In genomic region chr6:5398530-5398929, GRCh38 we compare ENCODE assay signal across 8 cellular contexts.
DNase-seq lines count a peak whose midpoint lies in the region; ATAC-seq and TF ChIP-seq lines count a peak whose summit lies in the region.

No MANE protein-coding gene starts in this region.

- in situ Hi-C loops in GM13977 (cut with MboI; ENCODE audit: low pct_unique_long_range_greater_than_20kb, low sequenced_read_pairs, unreplicated experiment) = no loop called here

- peaks cover 2% of the 10 kb centered on the region for H3K4me1 Mint-ChIP-seq in activated B cell treated with CpG ODN at 0.5 μM for 24 hours
- H3K4me1 Mint-ChIP-seq in activated T-helper 1 cell treated with anti-CD3 and anti-CD28 coated beads, Interleukin-12 subunit alpha, Interleukin-12 subunit beta, Interleukin-2, Interleukin-4 antibody, amounts not matched to agents 30 ng/mL and 10 ng/mL and 1 ng/mL, durations not matched to agents 14 hours and 24 hours and 36 hours (ENCODE audit: low read depth) = no peaks in the 10 kb centered on the region

- DNase-seq in CD1c-positive myeloid dendritic cell (ENCODE audit: extremely low spot score) (peak; percentile 49), GM13977 (ENCODE audit: low spot score) (peak; percentile 26), NCI-H1694 (lab: John Stamatoyannopoulos, UW) (peak; percentile 67), activated B cell treated with CpG ODN at 0.5 μM for 24 hours (no peak), hepatic stellate cell (ENCODE audit: low spot score) (peak; percentile 14), upper lobe of right lung (no peak), NCI-H774 (lab: John Stamatoyannopoulos, UW) (no peak)
- no peak for DNase-seq in activated T-helper 1 cell treated with anti-CD3 and anti-CD28 coated beads, Interleukin-12 subunit alpha, Interleukin-12 subunit beta, Interleukin-2, Interleukin-4 antibody, amounts not matched to agents 30 ng/mL and 10 ng/mL and 1 ng/mL, durations not matched to agents 14 hours and 24 hours and 36 hours (ENCODE audit: low spot score)

- H3K27me3 Mint-ChIP-seq in activated B cell treated with CpG ODN at 0.5 μM for 24 hours = no peaks in the 10 kb centered on the region
- H3K27me3 Mint-ChIP-seq in activated T-helper 1 cell treated with anti-CD3 and anti-CD28 coated beads, Interleukin-12 subunit alpha, Interleukin-12 subunit beta, Interleukin-2, Interleukin-4 antibody, amounts not matched to agents 30 ng/mL and 10 ng/mL and 1 ng/mL, durations not matched to agents 14 hours and 24 hours and 36 hours (ENCODE audit: insufficient read depth) = no peaks in the 10 kb centered on the region

- no peaks in the 10 kb centered on the region for H3K36me3 ChIP-seq in upper lobe of right lung

- no peak overlapping the region for H3K27ac ChIP-seq in upper lobe of right lung

- peaks cover 2% of the 10 kb centered on the region for H3K36me3 Mint-ChIP-seq in activated B cell treated with CpG ODN at 0.5 μM for 24 hours (ENCODE audit: low read depth)
- H3K36me3 Mint-ChIP-seq in activated T-helper 1 cell treated with anti-CD3 and anti-CD28 coated beads, Interleukin-12 subunit alpha, Interleukin-12 subunit beta, Interleukin-2, Interleukin-4 antibody, amounts not matched to agents 30 ng/mL and 10 ng/mL and 1 ng/mL, durations not matched to agents 14 hours and 24 hours and 36 hours (ENCODE audit: low read depth) = no peaks in the 10 kb centered on the region

- H3K27me3 ChIP-seq in upper lobe of right lung = no peaks in the 10 kb centered on the region

- peaks cover 5% of the 10 kb centered on the region for H3K9me3 Mint-ChIP-seq in activated B cell treated with CpG ODN at 0.5 μM for 24 hours
- no peaks in the 10 kb centered on the region for H3K9me3 Mint-ChIP-seq in activated T-helper 1 cell treated with anti-CD3 and anti-CD28 coated beads, Interleukin-12 subunit alpha, Interleukin-12 subunit beta, Interleukin-2, Interleukin-4 antibody, amounts not matched to agents 30 ng/mL and 10 ng/mL and 1 ng/mL, durations not matched to agents 14 hours and 24 hours and 36 hours

- no peaks in the 10 kb centered on the region for H3K4me1 ChIP-seq in upper lobe of right lung

- H3K27ac Mint-ChIP-seq in activated B cell treated with CpG ODN at 0.5 μM for 24 hours = no peak overlapping the region
- H3K27ac Mint-ChIP-seq in activated T-helper 1 cell treated with anti-CD3 and anti-CD28 coated beads, Interleukin-12 subunit alpha, Interleukin-12 subunit beta, Interleukin-2, Interleukin-4 antibody, amounts not matched to agents 30 ng/mL and 10 ng/mL and 1 ng/mL, durations not matched to agents 14 hours and 24 hours and 36 hours = no peak overlapping the region

- TF ChIP-seq CTCF in GM13977 (IDR thresholded peaks at IDR 0.05; ENCODE audit: extremely low read depth, insufficient read depth, missing control alignments) = peak; percentile 59
- no peak for TF ChIP-seq CTCF in activated B cell treated with CpG ODN at 0.5 μM for 24 hours (IDR thresholded peaks at IDR 0.05)
- TF ChIP-seq CTCF in upper lobe of right lung (IDR thresholded peaks at IDR 0.05) = peak; percentile 53

- no peaks in the 10 kb centered on the region for H3K9me3 ChIP-seq in upper lobe of right lung

- POLR2A ChIA-PET in activated B cell treated with CpG ODN at 0.5 μM for 24 hours (lab: Charles Lee) = no interaction called here

- intact Hi-C loops in activated B cell treated with CpG ODN at 0.5 μM for 24 hours (cut with micrococcal nuclease) (loop anchor here (1.0 to 2.0 kb wide), 5 partner anchors 95 to 341 kb away; partner anchors contain the start of genes FARS2 and LYRM4), upper lobe of right lung (cut with DNase I) (no loop called here)
- intact Hi-C loops in activated T-helper 1 cell treated with anti-CD3 and anti-CD28 coated beads, Interleukin-12 subunit alpha, Interleukin-12 subunit beta, Interleukin-2, Interleukin-4 antibody, amounts not matched to agents 30 ng/mL and 10 ng/mL and 1 ng/mL, durations not matched to agents 14 hours and 24 hours and 36 hours (cut with micrococcal nuclease) = loop anchor here (1.0 to 5.0 kb wide), 6 partner anchors 118 to 255 kb away; partner anchors contain the start of gene LYRM4

- ATAC-seq in activated B cell treated with CpG ODN at 0.5 μM for 24 hours (ENCODE audit: low read depth) = peak; percentile 87
- ATAC-seq in upper lobe of right lung = peak; percentile 75

- H3K4me3 Mint-ChIP-seq in activated B cell treated with CpG ODN at 0.5 μM for 24 hours = no peak overlapping the region
- H3K4me3 Mint-ChIP-seq in activated T-helper 1 cell treated with anti-CD3 and anti-CD28 coated beads, Interleukin-12 subunit alpha, Interleukin-12 subunit beta, Interleukin-2, Interleukin-4 antibody, amounts not matched to agents 30 ng/mL and 10 ng/mL and 1 ng/mL, durations not matched to agents 14 hours and 24 hours and 36 hours = no peak overlapping the region

- no peak overlapping the region for H3K4me3 ChIP-seq in upper lobe of right lung

- CTCF ChIA-PET in activated B cell treated with CpG ODN at 0.5 μM for 24 hours (lab: Charles Lee) = interaction anchor here (0.7 to 1.6 kb wide), 7 partner anchors 10 to 257 kb away, joined by 3 to 14 read pairs (median 3); no protein-coding TSS in a partner anchor

Comparison
In these comparisons a context has a peak if more than half of its experiments do, and no peak if none do; other contexts are left out.
1. DNase-seq: peak in CD1c-positive myeloid dendritic cell (single experiment), GM13977 (single experiment), NCI-H1694 (single experiment) and hepatic stellate cell (single experiment); none in activated B cell treated with CpG ODN at 0.5 μM for 24 hours (single experiment), upper lobe of right lung (single experiment), NCI-H774 (single experiment) and activated T-helper 1 cell treated with anti-CD3 and anti-CD28 coated beads, Interleukin-12 subunit alpha, Interleukin-12 subunit beta, Interleukin-2, Interleukin-4 antibody, amounts not matched to agents 30 ng/mL and 10 ng/mL and 1 ng/mL, durations not matched to agents 14 hours and 24 hours and 36 hours (single experiment).